26 cellular contexts compared by ENCODE assay signal in the genomic region with DNA sequence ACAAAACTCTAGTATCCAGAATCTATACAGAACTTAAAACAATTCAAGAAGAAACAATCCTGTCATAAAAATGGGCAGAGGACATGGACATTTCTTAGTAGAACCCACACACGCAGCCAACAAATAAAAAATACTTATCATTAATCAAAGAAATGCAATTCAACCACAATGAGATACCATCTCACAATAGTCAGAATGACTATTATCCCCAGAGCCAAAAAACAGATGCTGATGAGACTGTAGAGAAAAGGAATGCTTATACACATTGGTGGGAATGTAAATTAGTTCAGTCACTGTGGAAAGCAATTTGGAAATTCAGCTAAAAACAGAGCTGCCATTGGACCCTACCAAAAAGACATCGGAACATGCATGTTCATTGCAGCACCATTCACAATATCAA. TPM values are rescaled to one million over a fixed set of nuclear protein-coding genes. Genes with fewer than 3 reads are reported as not detected.
"Had no signal": no experiment of that assay in that cellular context is flagged by ENCODE, and none has a peak within 500 bp of the region (broad histone marks: within the 10 kb centered on the region; RNA-seq: fewer than 3 reads in every experiment).

No MANE protein-coding gene starts in this region.

- H3K4me1 ChIP-seq: SJCRH30 had no signal

- H3K36me3 Mint-ChIP-seq: activated naive CD8-positive, alpha-beta T cell treated with anti-CD3 and anti-CD28 coated beads, Interleukin-2, amount 10 ng/mL, durations not matched to agents 7 days and 5 days had no signal

- H3K27ac ChIP-seq: brain microvascular endothelial cell, cardiac muscle cell, RWPE1, SJCRH30, WERI-Rb-1 had no signal

- DNase-seq: activated CD4-positive, alpha-beta T cell treated with anti-CD3 and anti-CD28 coated beads for 48 hours; activated CD4-positive, alpha-beta T cell treated with anti-CD3 and anti-CD28 coated beads, Interleukin-2, amount 50 U/mL, for 4 hours; activated CD8-positive, alpha-beta memory T cell treated with anti-CD3 and anti-CD28 coated beads, Interleukin-2, amount 50 U/mL, for 48 hours; activated CD8-positive, alpha-beta T cell treated with anti-CD3 and anti-CD28 coated beads, Interleukin-2, amount 10 ng/mL, durations not matched to agents 7 days and 5 days; activated naive CD4-positive, alpha-beta T cell treated with anti-CD3 and anti-CD28 coated beads, Interleukin-2, amount 50 U/mL, for 16 hours; activated naive CD8-positive, alpha-beta T cell treated with anti-CD3 and anti-CD28 coated beads, Interleukin-2, amount 10 ng/mL, durations not matched to agents 7 days and 5 days; activated T-cell treated with anti-CD3 and anti-CD28 coated beads, Interleukin-2, amount 50 U/mL, for 1 hour; aorta; brain microvascular endothelial cell; Karpas-422; NCI-H146; NCI-H187 treated with DMSO at 0.1 percent for 48 hours; NCI-H2171 treated with DMSO at 0.1 percent for 48 hours; NCI-H226; NCI-H526 treated with DMSO at 0.1 percent for 48 hours; NCI-H82; Right ventricle myocardium superior; SJCRH30; SK-N-SH; T-helper 1 cell; WERI-Rb-1 had no signal

- H3K27me3 ChIP-seq: brain microvascular endothelial cell, cardiac muscle cell, SJCRH30 had no signal

- H3K4me3 Mint-ChIP-seq: activated CD8-positive, alpha-beta T cell treated with anti-CD3 and anti-CD28 coated beads, Interleukin-2, amount 10 ng/mL, durations not matched to agents 7 days and 5 days; activated naive CD8-positive, alpha-beta T cell treated with anti-CD3 and anti-CD28 coated beads, Interleukin-2, amount 10 ng/mL, durations not matched to agents 7 days and 5 days had no signal

- H3K4me2 ChIP-seq: SK-N-SH had no signal

- H3K9ac ChIP-seq: SK-N-SH had no signal

- H3K4me3 ChIP-seq: cardiac muscle cell, SJCRH30 had no signal

- H3K4me1 Mint-ChIP-seq: activated naive CD8-positive, alpha-beta T cell treated with anti-CD3 and anti-CD28 coated beads, Interleukin-2, amount 10 ng/mL, durations not matched to agents 7 days and 5 days had no signal

- H3K27ac Mint-ChIP-seq: activated CD8-positive, alpha-beta T cell treated with anti-CD3 and anti-CD28 coated beads, Interleukin-2, amount 10 ng/mL, durations not matched to agents 7 days and 5 days; activated naive CD8-positive, alpha-beta T cell treated with anti-CD3 and anti-CD28 coated beads, Interleukin-2, amount 10 ng/mL, durations not matched to agents 7 days and 5 days had no signal

- H3K9me3 ChIP-seq: SJCRH30, SK-N-SH had no signal

- H3K9me2 ChIP-seq: SK-N-SH had no signal

- ATAC-seq: activated CD4-positive, CD25-positive, alpha-beta regulatory T cell treated with anti-CD3 and anti-CD28 coated beads, Interleukin-2, amount 50 U/mL, for 24 hours; activated CD8-positive, alpha-beta T cell treated with anti-CD3 and anti-CD28 coated beads, Interleukin-2, amount 10 ng/mL, durations not matched to agents 7 days and 5 days; Panc1 had no signal

- H3K36me3 ChIP-seq: brain microvascular endothelial cell, cardiac muscle cell, SJCRH30, WERI-Rb-1 had no signal

RNA-seq across cellular contexts. Expression of gene RAB40AL, which starts 37.9 kb away (rescaled TPM):
- total RNA-seq: Right ventricle myocardium superior; T-helper 2 cell treated with Interferon-gamma antibody and Interleukin-4, amounts not matched to agents 100 ng/mL and 5 ng/mL, for 36 hours had no signal
